8 cellular contexts compared by ENCODE assay signal in genomic region chr15:64460737-64461576, GRCh38. TPM values are rescaled to one million over a fixed set of nuclear protein-coding genes. Genes with fewer than 3 reads are reported as not detected.
DNase-seq lines count a peak whose midpoint lies in the region; ATAC-seq and TF ChIP-seq lines count a peak whose summit lies in the region.

No MANE protein-coding gene starts in this region.

- 0 out of 2 replicates have a peak, but pooled peaks cover 7% of the 10 kb centered on the region for H4K20me1 ChIP-seq in OCI-LY7 (ENCODE audit: insufficient read depth, low read length)

- H3K27me3 Mint-ChIP-seq in activated T-helper 17 cell treated with anti-CD3 and anti-CD28 coated beads, Interleukin-2, amount 50 U/mL, for 72 hours: no peaks in the 10 kb centered on the region
- no peaks in the 10 kb centered on the region for H3K27me3 Mint-ChIP-seq in naive thymus-derived CD4-positive, alpha-beta T cell

- peak overlapping the region; percentile 72 for H3K4me3 ChIP-seq in OCI-LY7 (ENCODE audit: low read depth, low read length, poor library complexity, severe bottlenecking)
- peak overlapping the region; percentile 71 for H3K4me3 ChIP-seq in fibroblast of mammary gland (ENCODE audit: control insufficient read depth, low read depth, low read length)
- peak overlapping the region; percentile 88 for H3K4me3 ChIP-seq in naive thymus-derived CD4-positive, alpha-beta T cell (ENCODE audit: low read length)
- H3K4me3 ChIP-seq in thymus (ENCODE audit: low read length): peak overlapping the region; percentile 98

- DNase-seq in DMS79 treated with DMSO at 0.1 percent for 48 hours (lab: John Stamatoyannopoulos, UW): peak; percentile 12
- DNase-seq in OCI-LY7 (ENCODE audit: low spot score): peak; percentile 51
- peak; percentile 88 for DNase-seq in fibroblast of mammary gland (ENCODE audit: low read depth)
- peak in 6 of 9 donors; percentile 27 to 51 (median 35) for DNase-seq in naive thymus-derived CD4-positive, alpha-beta T cell

- ATAC-seq in HG02852 (IDR thresholded peaks at IDR 0.05; ENCODE audit: unreplicated experiment) (peak; percentile 8), HG03342 (IDR thresholded peaks at IDR 0.05; ENCODE audit: unreplicated experiment) (no peak)
- peak; percentile 52 for ATAC-seq in activated T-helper 17 cell treated with anti-CD3 and anti-CD28 coated beads, Interleukin-2, amount 50 U/mL, for 72 hours (replicated peaks)
- peak; percentile 31 for ATAC-seq in naive thymus-derived CD4-positive, alpha-beta T cell

- TF ChIP-seq CTCF in OCI-LY7 (conservative IDR thresholded peaks at IDR 0.05; ENCODE audit: low read length) (no peak), fibroblast of mammary gland (conservative IDR thresholded peaks at IDR 0.05; ENCODE audit: control insufficient read depth, insufficient read depth, low read depth, low read length) (peak; percentile 12)

- no peaks in the 10 kb centered on the region for H3K9me3 Mint-ChIP-seq in activated T-helper 17 cell treated with anti-CD3 and anti-CD28 coated beads, Interleukin-2, amount 50 U/mL, for 72 hours
- H3K9me3 Mint-ChIP-seq in naive thymus-derived CD4-positive, alpha-beta T cell: no peaks in the 10 kb centered on the region

- H3K4me1 Mint-ChIP-seq in activated T-helper 17 cell treated with anti-CD3 and anti-CD28 coated beads, Interleukin-2, amount 50 U/mL, for 72 hours: peaks cover 24% of the 10 kb centered on the region
- H3K4me1 Mint-ChIP-seq in naive thymus-derived CD4-positive, alpha-beta T cell: peaks cover 57 to 91% (median 86%) of the 10 kb centered on the region in 7 donors

- BruUV-seq in OCI-LY7 (replicated peaks; lab: Mats Ljungman, UMichigan): no TSS peak

- no peaks in the 10 kb centered on the region for H3K9me2 ChIP-seq in OCI-LY7 (ENCODE audit: insufficient read depth, low read length)

- H3K9me3 ChIP-seq in OCI-LY7 (ENCODE audit: low read length): no peaks in the 10 kb centered on the region
- no peaks in the 10 kb centered on the region for H3K9me3 ChIP-seq in naive thymus-derived CD4-positive, alpha-beta T cell (ENCODE audit: control insufficient read depth in 2 of 3, low read length in 3 of 3)
- no peaks in the 10 kb centered on the region for H3K9me3 ChIP-seq in thymus (ENCODE audit: control insufficient read depth)

- H3K27ac Mint-ChIP-seq in activated T-helper 17 cell treated with anti-CD3 and anti-CD28 coated beads, Interleukin-2, amount 50 U/mL, for 72 hours: peak overlapping the region; percentile 90
- peak overlapping the region; percentile 87 to 97 (median 92) for H3K27ac Mint-ChIP-seq in naive thymus-derived CD4-positive, alpha-beta T cell

- POLR2A ChIA-PET in OCI-LY7 (lab: Charles Lee): interaction anchor here (1.0 to 1.7 kb wide), 4 partner anchors 10 to 70 kb away, joined by 3 to 8 read pairs (median 5); no protein-coding TSS in a partner anchor
- POLR2A ChIA-PET in naive thymus-derived CD4-positive, alpha-beta T cell (lab: Charles Lee): interaction anchor here (0.6 to 2.2 kb wide), 8 partner anchors 24 to 1058 kb away, joined by 3 to 12 read pairs (median 4); no protein-coding TSS in a partner anchor

- no peaks in the 10 kb centered on the region for H3K27me3 ChIP-seq in naive thymus-derived CD4-positive, alpha-beta T cell (ENCODE audit: control insufficient read depth in 2 of 2, insufficient read depth in 2 of 2, low read length in 2 of 2)
- H3K27me3 ChIP-seq in thymus (ENCODE audit: control insufficient read depth, insufficient read depth): no peaks in the 10 kb centered on the region

- H3K4me1 ChIP-seq in OCI-LY7 (ENCODE audit: insufficient read depth, low read length, poor library complexity, severe bottlenecking) (peaks cover 72% of the 10 kb centered on the region), thymus (ENCODE audit: control insufficient read depth, insufficient read depth, low read length) (peaks cover 23% of the 10 kb centered on the region)
- peaks cover 22 to 62% of the 10 kb centered on the region in 2 donors for H3K4me1 ChIP-seq in naive thymus-derived CD4-positive, alpha-beta T cell (ENCODE audit: control insufficient read depth in 2 of 2, insufficient read depth in 2 of 2, low read length in 2 of 2)

- H3K27ac ChIP-seq in OCI-LY7 (ENCODE audit: low read depth, low read length, poor library complexity, severe bottlenecking) (peak overlapping the region; percentile 68), thymus (ENCODE audit: low read depth) (peak overlapping the region; percentile 97)
- H3K27ac ChIP-seq in naive thymus-derived CD4-positive, alpha-beta T cell (ENCODE audit: low read depth, low read length): peak overlapping the region; percentile 70

- H3K36me3 Mint-ChIP-seq in activated T-helper 17 cell treated with anti-CD3 and anti-CD28 coated beads, Interleukin-2, amount 50 U/mL, for 72 hours (ENCODE audit: low read depth): peaks cover 22% of the 10 kb centered on the region
- peaks cover 0 to 11% (median 6%) of the 10 kb centered on the region in 5 donors for H3K36me3 Mint-ChIP-seq in naive thymus-derived CD4-positive, alpha-beta T cell

- no peak overlapping the region for H2AFZ ChIP-seq in OCI-LY7 (ENCODE audit: low read length)

- under 1% methylated on average over 54 of the region's 54 CpGs for WGBS in thymus

- intact Hi-C loops in OCI-LY7 (cut with micrococcal nuclease; ENCODE audit: unreplicated experiment): no loop called here
- intact Hi-C loops in naive thymus-derived CD4-positive, alpha-beta T cell (cut with micrococcal nuclease): loop anchor here (1.0 to 5.0 kb wide), 10 partner anchors 13 to 298 kb away; partner anchors contain the start of genes PCLAF (in 1 of the 2) and PPIB (in 1 of the 2)

- H3K4me2 ChIP-seq in OCI-LY7 (ENCODE audit: low read length): peak overlapping the region; percentile 90

- H3K36me3 ChIP-seq in OCI-LY7 (ENCODE audit: insufficient read depth, low read length) (no peaks in the 10 kb centered on the region), thymus (ENCODE audit: control insufficient read depth, insufficient read depth) (peaks cover 7% of the 10 kb centered on the region)
- no peaks in the 10 kb centered on the region for H3K36me3 ChIP-seq in naive thymus-derived CD4-positive, alpha-beta T cell (ENCODE audit: control insufficient read depth in 2 of 3, insufficient read depth in 3 of 3, low read length in 3 of 3)

- peaks cover 43% of the 10 kb centered on the region for H3K79me2 ChIP-seq in OCI-LY7 (ENCODE audit: insufficient read depth, low read depth, low read length)

- CTCF ChIA-PET in OCI-LY7 (lab: Charles Lee; ENCODE audit: unreplicated experiment): interaction anchor here (0.6 kb wide), 1 partner anchor 232 kb away, joined by 4 read pairs; no protein-coding TSS in a partner anchor
- CTCF ChIA-PET in naive thymus-derived CD4-positive, alpha-beta T cell (lab: Charles Lee): interaction anchor here (1.0 to 1.9 kb wide), 4 partner anchors 33 to 193 kb away, joined by 3 to 6 read pairs (median 6); no protein-coding TSS in a partner anchor

- peak overlapping the region; percentile 89 for H3K4me3 Mint-ChIP-seq in activated T-helper 17 cell treated with anti-CD3 and anti-CD28 coated beads, Interleukin-2, amount 50 U/mL, for 72 hours
- H3K4me3 Mint-ChIP-seq in naive thymus-derived CD4-positive, alpha-beta T cell: peak overlapping the region; percentile 90 to 98 (median 94)

RNA-seq across cellular contexts. Expression of gene ZNF609, which starts 0.6 kb away (rescaled TPM):
- total RNA-seq in OCI-LY7 (2014; rRNA removed; shearing (Covaris generic)): 17.2 and 18.5 TPM in 2 replicates
- total RNA-seq in OCI-LY7 (2022): 35.1 and 35.4 TPM in 2 replicates
- 10 to 100 TPM; 27.3 to 41.2 TPM for total RNA-seq in activated T-helper 17 cell treated with anti-CD3 and anti-CD28 coated beads, Interleukin-2, amount 50 U/mL, for 72 hours
- 10 to 100 TPM; 55.0 to 89.1 (median 78.3) TPM for total RNA-seq in naive thymus-derived CD4-positive, alpha-beta T cell
- 10 to 100 TPM; 10.1 to 11.7 TPM for polyA plus RNA-seq in naive thymus-derived CD4-positive, alpha-beta T cell
- 7.5 TPM for polyA plus RNA-seq in thymus

Comparison
In these comparisons a context has a peak if more than half of its experiments do, and no peak if none do; other contexts are left out.
1. DNase-seq: peak in every context shown above with its lines; median percentile 88 in fibroblast of mammary gland; 51 in OCI-LY7; 35 in naive thymus-derived CD4-positive, alpha-beta T cell; 12 in DMS79 treated with DMSO at 0.1 percent for 48 hours.